In genomic region chrX:149757206-149758067, GRCh38 we compare ENCODE assay signal across 19 cellular contexts. TPM values are rescaled to one million over a fixed set of nuclear protein-coding genes. Genes with fewer than 3 reads are reported as not detected.
A peak's percentile ranks its signal among the peaks of the same experiment; 100 is the strongest.
DNase-seq lines count a peak whose midpoint lies in the region; ATAC-seq and TF ChIP-seq lines count a peak whose summit lies in the region.
"Had no signal": no experiment of that assay in that cellular context is flagged by ENCODE, and none has a peak within 500 bp of the region (broad histone marks: within the 10 kb centered on the region; RNA-seq: fewer than 3 reads in every experiment).

No MANE protein-coding gene starts in this region.

- no peaks in the 10 kb centered on the region for H3K79me1 ChIP-seq in neuronal stem cell (ENCODE audit: low read depth, low read length)

- peaks cover 2% of the 10 kb centered on the region for H3K27me3 Mint-ChIP-seq in chondrocyte (ENCODE audit: low read depth)

- H3K27ac Mint-ChIP-seq in chondrocyte (ENCODE audit: unreplicated experiment), result no peak overlapping the region
- H3K27ac Mint-ChIP-seq: CD4-positive, CD25-positive, alpha-beta regulatory T cell; CD8-positive, alpha-beta memory T cell; GM23338; HFFc6 had no signal

- H2BK120ac ChIP-seq in neuronal stem cell (ENCODE audit: low read depth, low read length), result no peak overlapping the region

- peak overlapping the region; percentile 11 for H3K4ac ChIP-seq in neuronal stem cell (ENCODE audit: low read length)

- H2BK15ac ChIP-seq in neuronal stem cell (ENCODE audit: low read length), result no peak overlapping the region

- H3K9me3 Mint-ChIP-seq in chondrocyte (ENCODE audit: low read depth), result peaks cover 4% of the 10 kb centered on the region
- H3K9me3 Mint-ChIP-seq: CD8-positive, alpha-beta memory T cell; GM23338; HFFc6 had no signal

- H3K9me3 ChIP-seq in right atrium auricular region (no peaks in the 10 kb centered on the region), neuronal stem cell (replicated peaks in 1 of 2; ENCODE audit: control insufficient read depth in 2 of 2, insufficient read depth in 1 of 2, low read depth in 1 of 2, low read length in 2 of 2) (no peaks in the 10 kb centered on the region), vagina (no peaks in the 10 kb centered on the region)
- H3K9me3 ChIP-seq: BE2C had no signal

- H3K4me1 Mint-ChIP-seq in chondrocyte (ENCODE audit: low read depth), result no peaks in the 10 kb centered on the region
- H3K4me1 Mint-ChIP-seq: CD4-positive, CD25-positive, alpha-beta regulatory T cell; CD8-positive, alpha-beta memory T cell; GM23338 had no signal

- H3K4me1 ChIP-seq in right atrium auricular region (no peaks in the 10 kb centered on the region), neuronal stem cell (ENCODE audit: control insufficient read depth in 2 of 2, insufficient read depth in 1 of 2, low read depth in 1 of 2, low read length in 2 of 2) (no peaks in the 10 kb centered on the region), vagina (no peaks in the 10 kb centered on the region)
- H3K4me1 ChIP-seq: BE2C had no signal

- H3K36me3 Mint-ChIP-seq in chondrocyte (ENCODE audit: low read depth), result no peaks in the 10 kb centered on the region
- H3K36me3 Mint-ChIP-seq: CD4-positive, CD25-positive, alpha-beta regulatory T cell; CD8-positive, alpha-beta memory T cell had no signal

- no peak for TF ChIP-seq POLR2A in vagina (IDR thresholded peaks at IDR 0.05)

- no peaks in the 10 kb centered on the region for H3K36me3 ChIP-seq in right atrium auricular region
- H3K36me3 ChIP-seq in neuronal stem cell (replicated peaks in 1 of 2; ENCODE audit: control insufficient read depth in 2 of 2, insufficient read depth in 2 of 2, low read length in 2 of 2), result no peaks in the 10 kb centered on the region
- H3K36me3 ChIP-seq in vagina, result no peaks in the 10 kb centered on the region
- H3K36me3 ChIP-seq: BE2C had no signal

- no CpG with 5 or more reads among the region's 8 CpGs for WGBS in neuronal stem cell (ENCODE audit: extremely low coverage in 2 of 2, insufficient read length in 2 of 2, insufficient replicate concordance in 1 of 2), 2 donors

- intact Hi-C loops in Right ventricle myocardium inferior (cut with DNase I) (no loop called here), vagina (cut with DNase I) (no loop called here)

- H2BK5ac ChIP-seq in neuronal stem cell (ENCODE audit: low read length), result no peak overlapping the region

- H3K4me3 Mint-ChIP-seq in chondrocyte (ENCODE audit: unreplicated experiment), result no peak overlapping the region
- H3K4me3 Mint-ChIP-seq: CD4-positive, CD25-positive, alpha-beta regulatory T cell; CD8-positive, alpha-beta memory T cell; GM23338; HFFc6 had no signal

- no peak overlapping the region for H2BK12ac ChIP-seq in neuronal stem cell (ENCODE audit: low read length)

- no peak overlapping the region for H3K4me2 ChIP-seq in neuronal stem cell (ENCODE audit: insufficient read depth, low read length, poor library complexity, severe bottlenecking)
- H3K4me2 ChIP-seq: GM23338 had no signal

- no peak overlapping the region for H3K27ac ChIP-seq in right atrium auricular region
- H3K27ac ChIP-seq in neuronal stem cell (replicated peaks; ENCODE audit: low read length), result no peak overlapping the region
- no peak overlapping the region for H3K27ac ChIP-seq in vagina

- H3K9ac ChIP-seq in neuronal stem cell (ENCODE audit: low read depth, low read length, poor library complexity), result no peak overlapping the region

- H2AFZ ChIP-seq in neuronal stem cell (ENCODE audit: low read length), result no peak overlapping the region
- H2AFZ ChIP-seq: GM23338 had no signal

- no peak overlapping the region for H3K14ac ChIP-seq in neuronal stem cell (ENCODE audit: low read length)

- TF ChIP-seq CTCF in right atrium auricular region (IDR thresholded peaks at IDR 0.05) (no peak), chondrocyte (IDR thresholded peaks at IDR 0.05) (no peak), vagina (IDR thresholded peaks at IDR 0.05) (no peak)

- no peak overlapping the region for H4K8ac ChIP-seq in neuronal stem cell (ENCODE audit: low read depth, low read length)

- ATAC-seq in Right ventricle myocardium inferior, result no peak
- ATAC-seq in HG03159 (IDR thresholded peaks at IDR 0.05; ENCODE audit: unreplicated experiment), result no peak
- ATAC-seq: GM23338 had no signal

- H3K23ac ChIP-seq in neuronal stem cell (ENCODE audit: low read depth, low read length, poor library complexity), result no peak overlapping the region

- H3K4me3 ChIP-seq in right atrium auricular region (no peak overlapping the region), neuronal stem cell (ENCODE audit: low read length in 2 of 2) (no peak overlapping the region), vagina (no peak overlapping the region)
- H3K4me3 ChIP-seq: GM23338 had no signal

- no peak overlapping the region for H3K18ac ChIP-seq in neuronal stem cell (ENCODE audit: low read length)

- H3K27me3 ChIP-seq in right atrium auricular region (no peaks in the 10 kb centered on the region), neuronal stem cell (ENCODE audit: control insufficient read depth in 3 of 3, insufficient read depth in 3 of 3, low read depth in 1 of 3, low read length in 3 of 3) (peaks cover 0 to 5% (median 0%) of the 10 kb centered on the region in 3 experiments), vagina (no peaks in the 10 kb centered on the region)
- H3K27me3 ChIP-seq: BE2C had no signal

- H4K91ac ChIP-seq in neuronal stem cell (ENCODE audit: low read depth, low read length, poor library complexity), result no peak overlapping the region

- no peak overlapping the region for H2AK5ac ChIP-seq in neuronal stem cell (ENCODE audit: low read depth, low read length)

- peak; percentile 32 for DNase-seq in right atrium auricular region (ENCODE audit: low spot score)
- no peak for DNase-seq in Right ventricle myocardium inferior (ENCODE audit: missing footprints)
- DNase-seq in chondrocyte (ENCODE audit: low spot score), result peak; percentile 44
- no peak for DNase-seq in neuronal stem cell (ENCODE audit: low spot score)
- peak; percentile 82 to 88 for DNase-seq in vagina (ENCODE audit: extremely low spot score in 2 of 2)
- no peak for DNase-seq in NCI-H524 (lab: John Stamatoyannopoulos, UW)
- DNase-seq in GF-D8 (lab: John Stamatoyannopoulos, UW), result no peak
- DNase-seq: ACHN; BE2C; C1 segment of cervical spinal cord; CD4-positive, CD25-positive, alpha-beta regulatory T cell; CD8-positive, alpha-beta memory T cell; COR-L47; DMS 273 treated with DMSO at 0.1 percent for 48 hours; HCEC 1CT; HFFc6 had no signal

RNA-seq across cellular contexts. Expression of gene HSFX1, which starts 16.4 kb away (rescaled TPM):
- total RNA-seq in right atrium auricular region (1 to 10 TPM; 1.4 to 1.8 TPM), Right ventricle myocardium inferior (1.7 TPM), chondrocyte (1.6 to 2.1 TPM (median 2.1 TPM) in 3 replicates), vagina (1.2 TPM)
- 0.39 TPM for polyA plus RNA-seq in neuronal stem cell (2013, experiment 1 of 2)
- 0.26 TPM for polyA plus RNA-seq in neuronal stem cell (2013, experiment 2 of 2)
- polyA plus RNA-seq: GM23338 had no signal

RNA-seq across cellular contexts. Expression of gene MAGEA9, which starts 24.3 kb away (rescaled TPM):
- not detected for total RNA-seq in right atrium auricular region
- total RNA-seq in Right ventricle myocardium inferior, result not detected
- total RNA-seq in chondrocyte, result not detected in 3 replicates
- polyA plus RNA-seq in neuronal stem cell (2013, experiment 1 of 2), result not detected
- not detected for polyA plus RNA-seq in neuronal stem cell (2013, experiment 2 of 2)
- total RNA-seq in vagina, result not detected
- total RNA-seq: CD4-positive, CD25-positive, alpha-beta regulatory T cell; CD8-positive, alpha-beta memory T cell; GM23338; HFFc6; HT1080 had no signal
- polyA plus RNA-seq: CD4-positive, CD25-positive, alpha-beta regulatory T cell; CD8-positive, alpha-beta memory T cell; GM23338 had no signal

RNA-seq across cellular contexts. Expression of gene MAGEA11, which starts 45.6 kb away (rescaled TPM):
- not detected for total RNA-seq in right atrium auricular region
- total RNA-seq in Right ventricle myocardium inferior, result not detected
- total RNA-seq in chondrocyte, result not detected in 3 replicates
- polyA plus RNA-seq in neuronal stem cell (2013, experiment 1 of 2), result not detected
- polyA plus RNA-seq in neuronal stem cell (2013, experiment 2 of 2), result not detected
- total RNA-seq in vagina, result not detected
- total RNA-seq: CD4-positive, CD25-positive, alpha-beta regulatory T cell; CD8-positive, alpha-beta memory T cell; GM23338 had no signal
- polyA plus RNA-seq: CD4-positive, CD25-positive, alpha-beta regulatory T cell; CD8-positive, alpha-beta memory T cell; GM23338 had no signal

Comparison
In these comparisons a context has a peak if more than half of its experiments do, and no peak if none do; other contexts are left out.
1. DNase-seq: peak in right atrium auricular region (single experiment), chondrocyte (single experiment) and vagina (2 of 2); none in Right ventricle myocardium inferior (single experiment), neuronal stem cell (single experiment), NCI-H524 (0 of 2) and GF-D8 (single experiment).